1 cellular context compared by ENCODE assay signal in genomic region chr20:25622450-25623224, GRCh38.
A peak's percentile ranks its signal among the peaks of the same experiment; 100 is the strongest.
TF ChIP-seq lines count a peak whose summit lies in the region.

No MANE protein-coding gene starts in this region.

TF ChIP-seq in HepG2, 621 proteins besides CTCF, POLR2A, EP300 and RAD21 (continued from another document and continues in another):
- TF ChIP-seq GMEB1 (CRISPR knock-in tag; IDR thresholded peaks at IDR 0.05; ENCODE audit: borderline replicate concordance) (no peak), CC2D1A (CRISPR knock-in tag; IDR thresholded peaks at IDR 0.05) (peak; percentile 32; the same call in 1 of the 2 replicates), ZNF776 (CRISPR knock-in tag; IDR thresholded peaks at IDR 0.05) (no peak), ZNF672 (CRISPR knock-in tag; IDR thresholded peaks at IDR 0.05) (no peak), TFDP1 (CRISPR knock-in tag; IDR thresholded peaks at IDR 0.05; ENCODE audit: borderline replicate concordance) (no peak), ELK4 (CRISPR knock-in tag; IDR thresholded peaks at IDR 0.05; ENCODE audit: borderline replicate concordance) (no peak), ZNF263 (CRISPR knock-in tag; IDR thresholded peaks at IDR 0.05) (no peak), KDM3A (CRISPR knock-in tag; IDR thresholded peaks at IDR 0.05; ENCODE audit: low read depth) (no peak), SP1 (IDR thresholded peaks at IDR 0.05) (no peak), SP1 (CRISPR knock-in tag; IDR thresholded peaks at IDR 0.05) (no peak), ZNF790 (CRISPR knock-in tag; IDR thresholded peaks at IDR 0.05; ENCODE audit: borderline replicate concordance) (no peak), AKAP8 (CRISPR knock-in tag; IDR thresholded peaks at IDR 0.05) (no peak), KIAA2018 (CRISPR knock-in tag; IDR thresholded peaks at IDR 0.05; ENCODE audit: borderline replicate concordance) (no peak), PTBP1 (IDR thresholded peaks at IDR 0.05; ENCODE audit: low read depth, low read length, poor library complexity, severe bottlenecking) (no peak), ZBTB42 (CRISPR knock-in tag; IDR thresholded peaks at IDR 0.05) (no peak), CAMTA2 (CRISPR knock-in tag; IDR thresholded peaks at IDR 0.05; ENCODE audit: borderline replicate concordance) (no peak), ZBTB44 (CRISPR knock-in tag; IDR thresholded peaks at IDR 0.05) (no peak), ZNF513 (CRISPR knock-in tag; conservative IDR thresholded peaks at IDR 0.05) (no peak), MXD1 (CRISPR knock-in tag; IDR thresholded peaks at IDR 0.05) (no peak), MBNL3 (CRISPR knock-in tag; conservative IDR thresholded peaks at IDR 0.05) (no peak), HIVEP1 (CRISPR knock-in tag; IDR thresholded peaks at IDR 0.05) (no peak), ZNF451 (CRISPR knock-in tag; IDR thresholded peaks at IDR 0.05) (no peak), POLR2G (IDR thresholded peaks at IDR 0.05; ENCODE audit: low read depth, low read length) (no peak), NFE2 (CRISPR knock-in tag; IDR thresholded peaks at IDR 0.05) (no peak), ZNF772 (CRISPR knock-in tag; IDR thresholded peaks at IDR 0.05) (no peak), ZSCAN25 (CRISPR knock-in tag; IDR thresholded peaks at IDR 0.05) (no peak), ZFP62 (CRISPR knock-in tag; IDR thresholded peaks at IDR 0.05) (no peak), SAFB2 (CRISPR knock-in tag; IDR thresholded peaks at IDR 0.05; ENCODE audit: borderline replicate concordance, low read depth) (no peak), SUZ12 (IDR thresholded peaks at IDR 0.05; ENCODE audit: low read depth, low read length) (no peak), CEBPB (IDR thresholded peaks at IDR 0.05; ENCODE audit: borderline replicate concordance, low read depth, low read length) (no peak), ISL2 (CRISPR knock-in tag; IDR thresholded peaks at IDR 0.05) (peak; percentile 9; the same call in 1 of the 2 replicates), PPARG (CRISPR knock-in tag; conservative IDR thresholded peaks at IDR 0.05) (no peak), MEIS1 (CRISPR knock-in tag; IDR thresholded peaks at IDR 0.05; ENCODE audit: borderline replicate concordance) (no peak), KLF15 (CRISPR knock-in tag; IDR thresholded peaks at IDR 0.05; ENCODE audit: borderline replicate concordance) (no peak), ZNF709 (CRISPR knock-in tag; IDR thresholded peaks at IDR 0.05) (no peak), SP4 (CRISPR knock-in tag; IDR thresholded peaks at IDR 0.05) (no peak), ZNF275 (CRISPR knock-in tag; IDR thresholded peaks at IDR 0.05; ENCODE audit: borderline replicate concordance) (no peak; the same call in 1 of the 2 replicates), KDM5B (CRISPR knock-in tag; IDR thresholded peaks at IDR 0.05; ENCODE audit: borderline replicate concordance) (no peak), ZNF382 (CRISPR knock-in tag; IDR thresholded peaks at IDR 0.05; ENCODE audit: borderline replicate concordance) (no peak), ZNF841 (CRISPR knock-in tag; IDR thresholded peaks at IDR 0.05; ENCODE audit: borderline replicate concordance) (no peak), ZNF260 (CRISPR knock-in tag; IDR thresholded peaks at IDR 0.05; ENCODE audit: borderline replicate concordance, low read depth) (no peak), FOXM1 (CRISPR knock-in tag; IDR thresholded peaks at IDR 0.05) (no peak), TERF1 (CRISPR knock-in tag; IDR thresholded peaks at IDR 0.05) (no peak), ZNF496 (CRISPR knock-in tag; IDR thresholded peaks at IDR 0.05; ENCODE audit: insufficient replicate concordance) (no peak), ZNF460 (CRISPR knock-in tag; IDR thresholded peaks at IDR 0.05; ENCODE audit: borderline replicate concordance) (no peak), HNRNPLL (IDR thresholded peaks at IDR 0.05; ENCODE audit: low read depth, low read length, poor library complexity, severe bottlenecking) (no peak), TCF7 (IDR thresholded peaks at IDR 0.05; ENCODE audit: low read depth) (no peak), ZNF33A (CRISPR knock-in tag; IDR thresholded peaks at IDR 0.05; ENCODE audit: borderline replicate concordance) (no peak), CBX5 (CRISPR knock-in tag; IDR thresholded peaks at IDR 0.05; ENCODE audit: borderline replicate concordance) (no peak; the same call in 1 of the 2 replicates)
